Comparison of ENCODE assay signal across 1 cellular context in genomic region chr9:12790026-12790425, GRCh38.
TF ChIP-seq lines count a peak whose summit lies in the region.

No MANE protein-coding gene starts in this region.

TF ChIP-seq in K562, 482 proteins besides CTCF, POLR2A, EP300 and RAD21:
- no peak for TF ChIP-seq ZBTB17 (CRISPR knock-in tag; IDR thresholded peaks at IDR 0.05)
- TF ChIP-seq FOSL1 (tag; conservative IDR thresholded peaks at IDR 0.05), result peak; percentile 30; the same call in 1 of the 2 replicates
